17 cellular contexts compared by ENCODE assay signal in the genomic region with DNA sequence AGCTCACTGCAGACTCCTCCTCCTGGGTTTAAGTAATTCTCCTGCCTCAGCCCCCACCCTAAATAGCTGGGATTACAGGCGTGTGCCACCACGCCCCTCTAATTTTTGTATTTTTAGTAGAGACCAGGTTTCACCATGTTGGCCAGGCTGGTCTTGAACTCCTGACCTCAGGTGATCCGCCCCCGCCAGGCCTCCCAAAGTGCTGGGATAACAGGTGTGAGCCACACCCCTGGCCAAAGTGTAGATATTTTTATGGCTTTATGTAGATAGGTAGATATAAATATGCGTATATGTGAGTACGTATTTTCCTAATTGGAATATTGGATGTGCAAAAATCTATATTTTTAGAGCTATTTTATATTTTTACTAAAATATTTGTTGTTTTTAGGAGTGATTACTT. TPM values are rescaled to one million over a fixed set of nuclear protein-coding genes. Genes with fewer than 3 reads are reported as not detected.
DNase-seq lines count a peak whose midpoint lies in the region; ATAC-seq and TF ChIP-seq lines count a peak whose summit lies in the region.
"Had no signal": no experiment of that assay in that cellular context is flagged by ENCODE, and none has a peak within 500 bp of the region (broad histone marks: within the 10 kb centered on the region; RNA-seq: fewer than 3 reads in every experiment).

No MANE protein-coding gene starts in this region.

- H3K79me1 ChIP-seq in H9 (ENCODE audit: insufficient read depth, low read depth, low read length, poor library complexity, severe bottlenecking), result no peaks in the 10 kb centered on the region

- H3K4me1 ChIP-seq in H9 (ENCODE audit: insufficient read depth, low read length) (no peaks in the 10 kb centered on the region; the same call in 1 of the 2 replicates), right lobe of liver (no peaks in the 10 kb centered on the region)

- H3K4me2 ChIP-seq in H9 (ENCODE audit: insufficient read depth, insufficient read length, low read length), result no peak overlapping the region
- H3K4me2 ChIP-seq: BLaER1 had no signal

- H4K8ac ChIP-seq in H9 (replicated peaks; ENCODE audit: insufficient read length, low read depth, low read length), result no peak overlapping the region

- TF ChIP-seq POLR2A in right lobe of liver (IDR thresholded peaks at IDR 0.05), result no peak

- no peaks in the 10 kb centered on the region for H3K79me2 ChIP-seq in H9 (ENCODE audit: insufficient read depth, low read length)

- CTCF ChIA-PET in WTC11 (lab: Charles Lee), result interaction anchor here (0.6 to 3.0 kb wide), 6 partner anchors 8 to 276 kb away, joined by 3 to 21 read pairs (median 8); a partner anchor contains a TSS

- H3K4ac ChIP-seq in H9 (ENCODE audit: low read depth, low read length), result no peak overlapping the region

- no peak overlapping the region for H3K4me3 ChIP-seq in right lobe of liver
- H3K4me3 ChIP-seq: BLaER1, HAP-1 had no signal

- H3K9ac ChIP-seq in H9 (ENCODE audit: extremely low read depth, insufficient read length, low read length), result no peak overlapping the region
- H3K9ac ChIP-seq: BLaER1 had no signal

- H2AK5ac ChIP-seq in H9 (ENCODE audit: insufficient read length, low read length), result no peak overlapping the region

- H3K9me3 ChIP-seq in H9 (ENCODE audit: control insufficient read depth, low read depth, low read length) (no peaks in the 10 kb centered on the region), right lobe of liver (no peaks in the 10 kb centered on the region)
- H3K9me3 ChIP-seq: BLaER1, HAP-1 had no signal

- H2BK15ac ChIP-seq in H9 (ENCODE audit: low read depth, low read length), result no peak overlapping the region

- POLR2A ChIA-PET in WTC11 (lab: Charles Lee), result interaction anchor here (0.6 to 3.0 kb wide), 3 partner anchors 9 to 74 kb away, joined by 3 to 50 read pairs (median 3); a partner anchor contains a TSS

- ATAC-seq in WTC11 (no peak), left colon (peak; percentile 86), Right ventricle myocardium inferior (no peak), right lobe of liver (no peak)

- no peak overlapping the region for H2BK120ac ChIP-seq in H9 (ENCODE audit: low read depth, low read length, poor library complexity, severe bottlenecking)

- no peaks in the 10 kb centered on the region for H3K23me2 ChIP-seq in H9 (ENCODE audit: insufficient read length, low read depth, low read length, poor library complexity, severe bottlenecking)

- no peak overlapping the region for H3K56ac ChIP-seq in H9 (ENCODE audit: insufficient read length, low read depth, low read length)

- no peak overlapping the region for H3K18ac ChIP-seq in H9 (ENCODE audit: insufficient read length, low read depth, low read length)

- H3K14ac ChIP-seq in H9 (ENCODE audit: insufficient read depth, low read length), result no peak overlapping the region

- H4K20me1 ChIP-seq in H9 (ENCODE audit: control insufficient read depth, insufficient read depth, insufficient read length), result no peaks in the 10 kb centered on the region

- H4K5ac ChIP-seq in H9 (ENCODE audit: insufficient read length, low read depth, low read length), result no peak overlapping the region

- no peak overlapping the region for H3T11ph ChIP-seq in H9 (ENCODE audit: low read length)

- no peaks in the 10 kb centered on the region for H3K27me3 ChIP-seq in H9 (ENCODE audit: insufficient read depth, low read length)
- no peaks in the 10 kb centered on the region for H3K27me3 ChIP-seq in right lobe of liver
- H3K27me3 ChIP-seq: BLaER1 had no signal

- H3K36me3 Mint-ChIP-seq in H9 (ENCODE audit: insufficient read depth in 1 of 3, low read depth in 3 of 3) (peaks cover 61 to 92% (median 85%) of the 10 kb centered on the region in 3 experiments), WTC11 (peaks cover 76% of the 10 kb centered on the region)

- H3K4me3 Mint-ChIP-seq in H9 (peak overlapping the region in 1 of 2 experiments; percentile 44; a peak in 2 of 5 replicates), WTC11 (no peak overlapping the region)
- H3K4me3 Mint-ChIP-seq: CD14-positive monocyte; CD4-positive, alpha-beta memory T cell had no signal

- peaks cover 23 to 97% (median 58%) of the 10 kb centered on the region in 4 donors for H3K36me3 ChIP-seq in right lobe of liver

- no peak overlapping the region for H2BK12ac ChIP-seq in H9 (ENCODE audit: insufficient read length, low read depth, low read length)

- peaks cover 19 to 37% of the 10 kb centered on the region in 2 experiments for H3K4me1 Mint-ChIP-seq in H9
- H3K4me1 Mint-ChIP-seq in WTC11, result peaks cover 28% of the 10 kb centered on the region
- H3K4me1 Mint-ChIP-seq: CD14-positive monocyte had no signal

- intact Hi-C loops in left colon (cut with DNase I, micrococcal nuclease) (loop anchor here in 1 of 2 donors (10.0 kb wide), 1 partner anchor 135 kb away; no protein-coding TSS in a partner anchor), Right ventricle myocardium inferior (cut with DNase I) (no loop called here), right lobe of liver (cut with DNase I) (no loop called here)

- H4K91ac ChIP-seq in H9 (ENCODE audit: insufficient read length, low read depth, low read length), result no peak overlapping the region

- no peak for DNase-seq in H9
- DNase-seq in WTC11 (ENCODE audit: low spot score), result no peak
- DNase-seq in left colon, result peak in 1 of 2 donors; percentile 35
- no peak for DNase-seq in Right ventricle myocardium inferior (ENCODE audit: missing footprints)
- no peak for DNase-seq in stimulated activated CD4-positive, alpha-beta T cell treated with anti-CD3 and anti-CD28 coated beads, Interleukin-2, amount 100 ng/mL, for 48 hours
- DNase-seq in right lobe of liver, result no peak
- DNase-seq in HuH-7 (ENCODE audit: low spot score), result no peak
- DNase-seq: 8988T; CD4-positive, alpha-beta memory T cell; DMS153; DMS79; GDM1; GOT3; IMR-90 had no signal

- WGBS in H9 (ENCODE audit: extremely low coverage, insufficient read length, low lambda C conversion rate), result 100% methylated on average over 2 of the region's 6 CpGs
- WGBS in right lobe of liver (ENCODE audit: insufficient coverage, low coverage, low lambda C conversion rate, missing lambda C conversion rate), result 94% methylated on average over 6 of the region's 6 CpGs

- H2BK5ac ChIP-seq in H9 (ENCODE audit: insufficient read length, low read length), result no peak overlapping the region

- H3K9me3 Mint-ChIP-seq in H9 (no peaks in the 10 kb centered on the region), WTC11 (no peaks in the 10 kb centered on the region)
- H3K9me3 Mint-ChIP-seq: CD14-positive monocyte; CD4-positive, alpha-beta memory T cell had no signal

- H2BK20ac ChIP-seq in H9 (ENCODE audit: low read depth, low read length, poor library complexity, severe bottlenecking), result no peak overlapping the region

- no peak overlapping the region for H3K23ac ChIP-seq in H9 (ENCODE audit: insufficient read length, low read depth, low read length)

- H3K27ac Mint-ChIP-seq in H9, result peak overlapping the region in 2 of 3 experiments; percentile 68 to 84; a peak in 2 of 7 replicates
- peak overlapping the region; percentile 53; the same call in 1 of the 2 replicates for H3K27ac Mint-ChIP-seq in WTC11
- H3K27ac Mint-ChIP-seq: CD14-positive monocyte had no signal

- no peaks in the 10 kb centered on the region for H3K27me3 Mint-ChIP-seq in H9 (ENCODE audit: low read depth)
- no peaks in the 10 kb centered on the region; the same call in 1 of the 2 replicates for H3K27me3 Mint-ChIP-seq in WTC11 (ENCODE audit: low read depth)
- H3K27me3 Mint-ChIP-seq: CD4-positive, alpha-beta memory T cell had no signal

- H3K27ac ChIP-seq in H9 (ENCODE audit: insufficient read length, low read depth, low read length), result no peak overlapping the region
- no peak overlapping the region for H3K27ac ChIP-seq in right lobe of liver
- H3K27ac ChIP-seq: BLaER1 had no signal

- no peak for TF ChIP-seq CTCF in H9 (conservative IDR thresholded peaks at IDR 0.05)
- TF ChIP-seq CTCF in WTC11 (IDR thresholded peaks at IDR 0.05), result no peak
- TF ChIP-seq CTCF in right lobe of liver (IDR thresholded peaks at IDR 0.05), result no peak

- H2AFZ ChIP-seq in H9 (ENCODE audit: low read length), result no peak overlapping the region

TF ChIP-seq in WTC11, 78 proteins besides CTCF, POLR2A, EP300 and RAD21 (continues in another document):
- no peak for TF ChIP-seq NFE2L1 (CRISPR knock-in tag; IDR thresholded peaks at IDR 0.05)
- TF ChIP-seq SP1 (CRISPR knock-in tag; conservative IDR thresholded peaks at IDR 0.05), result no peak
- TF ChIP-seq IRF2 (CRISPR knock-in tag; IDR thresholded peaks at IDR 0.05; ENCODE audit: borderline replicate concordance, low read depth), result no peak
- TF ChIP-seq, protein P1, sequence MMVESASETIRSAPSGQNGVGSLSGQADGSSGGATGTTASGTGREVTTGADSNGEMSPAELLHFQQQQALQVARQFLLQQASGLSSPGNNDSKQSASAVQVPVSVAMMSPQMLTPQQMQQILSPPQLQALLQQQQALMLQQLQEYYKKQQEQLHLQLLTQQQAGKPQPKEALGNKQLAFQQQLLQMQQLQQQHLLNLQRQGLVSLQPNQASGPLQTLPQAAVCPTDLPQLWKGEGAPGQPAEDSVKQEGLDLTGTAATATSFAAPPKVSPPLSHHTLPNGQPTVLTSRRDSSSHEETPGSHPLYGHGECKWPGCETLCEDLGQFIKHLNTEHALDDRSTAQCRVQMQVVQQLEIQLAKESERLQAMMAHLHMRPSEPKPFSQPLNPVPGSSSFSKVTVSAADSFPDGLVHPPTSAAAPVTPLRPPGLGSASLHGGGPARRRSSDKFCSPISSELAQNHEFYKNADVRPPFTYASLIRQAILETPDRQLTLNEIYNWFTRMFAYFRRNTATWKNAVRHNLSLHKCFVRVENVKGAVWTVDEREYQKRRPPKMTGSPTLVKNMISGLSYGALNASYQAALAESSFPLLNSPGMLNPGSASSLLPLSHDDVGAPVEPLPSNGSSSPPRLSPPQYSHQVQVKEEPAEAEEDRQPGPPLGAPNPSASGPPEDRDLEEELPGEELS (CRISPR knock-in tag; IDR thresholded peaks at IDR 0.05), result no peak
- TF ChIP-seq, protein P2, sequence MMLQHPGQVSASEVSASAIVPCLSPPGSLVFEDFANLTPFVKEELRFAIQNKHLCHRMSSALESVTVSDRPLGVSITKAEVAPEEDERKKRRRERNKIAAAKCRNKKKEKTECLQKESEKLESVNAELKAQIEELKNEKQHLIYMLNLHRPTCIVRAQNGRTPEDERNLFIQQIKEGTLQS (CRISPR knock-in tag; conservative IDR thresholded peaks at IDR 0.05), result no peak
- no peak for TF ChIP-seq PRRX2 (CRISPR knock-in tag; IDR thresholded peaks at IDR 0.05)
- TF ChIP-seq TEAD1 (CRISPR knock-in tag; IDR thresholded peaks at IDR 0.05), result no peak
- no peak for TF ChIP-seq CREB1 (CRISPR knock-in tag; IDR thresholded peaks at IDR 0.05)
- no peak for TF ChIP-seq FOXK1 (CRISPR knock-in tag; IDR thresholded peaks at IDR 0.05)
- no peak for TF ChIP-seq GTF2I (CRISPR knock-in tag; conservative IDR thresholded peaks at IDR 0.05)

RNA-seq across cellular contexts. Expression of a gene that starts 9.4 kb away (rescaled TPM):
- 77.9 and 81.7 TPM in 2 replicates for total RNA-seq in H9 (2021)
- total RNA-seq in WTC11 (2021), result 76.5 to 78.3 TPM (median 76.7 TPM) in 3 replicates
- total RNA-seq in left colon, result 10 to 100 TPM; 55.2 to 57.9 TPM
- total RNA-seq in Right ventricle myocardium inferior, result 15.2 TPM
- 10 to 100 TPM; 12.7 to 22.5 (median 17.6) TPM for total RNA-seq in right lobe of liver

RNA-seq across cellular contexts. Expression of a gene that starts 48.0 kb away (rescaled TPM):
- total RNA-seq in H9 (2021), result 6.2 and 8.3 TPM in 2 replicates
- 8.6 to 10.3 TPM (median 8.9 TPM) in 3 replicates for total RNA-seq in WTC11 (2021)
- 10 to 100 TPM in 1 of 2 donors, 1 to 10 TPM in 1; 7.1 to 10.7 TPM for total RNA-seq in left colon
- total RNA-seq in Right ventricle myocardium inferior, result 22.0 TPM
- total RNA-seq in right lobe of liver, result 10 to 100 TPM in 4 of 6 experiments, 1 to 10 TPM in 2; 6.4 to 14.2 (median 12.0) TPM
